1 cellular context compared by ENCODE assay signal in genomic region chr15:35752134-35752466, GRCh38.
TF ChIP-seq lines count a peak whose summit lies in the region.

No MANE protein-coding gene starts in this region.

TF ChIP-seq in HCT116, 20 proteins besides CTCF, POLR2A, EP300 and RAD21 (continued from another document):
- TF ChIP-seq YY1 (IDR thresholded peaks at IDR 0.05; ENCODE audit: extremely low read depth, insufficient replicate concordance, low read depth, low read length) (no peak), ELF1 (IDR thresholded peaks at IDR 0.05; ENCODE audit: borderline replicate concordance, low read depth) (no peak)
